ENCODE assay signal across 31 cellular contexts in genomic region chr7:49645296-49645695, GRCh38.
"Had no signal": no experiment of that assay in that cellular context is flagged by ENCODE, and none has a peak within 500 bp of the region (broad histone marks: within the 10 kb centered on the region; RNA-seq: fewer than 3 reads in every experiment).

No MANE protein-coding gene starts in this region.

- H3K4me1 ChIP-seq: Peyer's patch, SJSA1 had no signal

- H3K9me2 ChIP-seq: SK-N-SH had no signal

- H3K36me3 ChIP-seq: Peyer's patch, SJSA1 had no signal

- H3K27ac ChIP-seq: KMS-11, Peyer's patch, SJSA1 had no signal

- H3K9me3 ChIP-seq: Peyer's patch, SJSA1, SK-N-SH had no signal

- ATAC-seq: PC-3 had no signal

- DNase-seq: Karpas-422, MM.1S, MV-4-11, NCI-H1092, NCI-H1417, NCI-H1436, NCI-H146, NCI-H1694, NCI-H187, NCI-H1930, NCI-H2029 treated with DMSO at 0.1 percent for 48 hours, NCI-H2081 treated with DMSO at 0.1 percent for 48 hours, NCI-H2171 treated with DMSO at 0.1 percent for 48 hours, NCI-H2227 treated with DMSO at 0.1 percent for 48 hours, NCI-H345, NCI-H446, NCI-H510A treated with DMSO at 0.1 percent for 48 hours, NCI-H524 treated with DMSO at 0.1 percent for 48 hours, NCI-H526 treated with DMSO at 0.1 percent for 48 hours, NCI-H774, OCI-M1, PC-3, Peyer's patch, Right ventricle myocardium superior, RPMI8226, SHP77 treated with DMSO at 0.1 percent for 48 hours, SK-N-SH, SW 1271, T-helper 1 cell had no signal

- H3K4me2 ChIP-seq: KMS-11, SK-N-SH had no signal

- H3K9ac ChIP-seq: KMS-11, SK-N-SH had no signal

- H3K27me3 ChIP-seq: Peyer's patch, SJSA1 had no signal

- H3K4me3 ChIP-seq: Peyer's patch, SJSA1 had no signal
